In genomic region chr17:17840751-17841591, GRCh38 we compare ENCODE assay signal across 8 cellular contexts. TPM values are rescaled to one million over a fixed set of nuclear protein-coding genes. Genes with fewer than 3 reads are reported as not detected.
A peak's percentile ranks its signal among the peaks of the same experiment; 100 is the strongest.
DNase-seq lines count a peak whose midpoint lies in the region; FAIRE-seq and TF ChIP-seq lines count a peak whose summit lies in the region.

No MANE protein-coding gene starts in this region.

- H3K27me3 ChIP-seq in bronchial epithelial cell (ENCODE audit: control insufficient read depth, insufficient read depth, low read length) (no peaks in the 10 kb centered on the region), layer of hippocampus (ENCODE audit: control insufficient read depth, insufficient read depth, low read length) (no peaks in the 10 kb centered on the region), suprapubic skin (no peaks in the 10 kb centered on the region)

- H3K4me1 ChIP-seq in suprapubic skin, result peaks cover 72% of the 10 kb centered on the region

- H3K4me3 ChIP-seq in GM12864 (ENCODE audit: low read depth, low read length), result peak overlapping the region; percentile 59
- no peak overlapping the region for H3K4me3 ChIP-seq in bronchial epithelial cell (ENCODE audit: low read depth, low read length)
- peak overlapping the region; percentile 54 for H3K4me3 ChIP-seq in suprapubic skin

- no peaks in the 10 kb centered on the region for H3K9me3 ChIP-seq in suprapubic skin

- no peak for TF ChIP-seq EP300 in suprapubic skin (IDR thresholded peaks at IDR 0.05)

- no peak for TF ChIP-seq CTCF in GM12864 (IDR thresholded peaks at IDR 0.05; ENCODE audit: low read depth, low read length, missing control alignments)
- TF ChIP-seq CTCF in bronchial epithelial cell (IDR thresholded peaks at IDR 0.05; ENCODE audit: insufficient read depth, low read length, severe bottlenecking), result no peak
- TF ChIP-seq CTCF in suprapubic skin (IDR thresholded peaks at IDR 0.05), result no peak
- TF ChIP-seq CTCF in GM13977 (IDR thresholded peaks at IDR 0.05; ENCODE audit: extremely low read depth, insufficient read depth, missing control alignments), result no peak

- no peak for DNase-seq in GM12864 (ENCODE audit: low read depth)
- DNase-seq in NCI-H510A treated with DMSO at 0.1 percent for 48 hours (lab: John Stamatoyannopoulos, UW), result peak; percentile 39
- peak; percentile 90 for DNase-seq in bronchial epithelial cell (ENCODE audit: low read depth)
- DNase-seq in suprapubic skin (ENCODE audit: low spot score in 2 of 2), result no peak
- no peak for DNase-seq in GM13977 (ENCODE audit: low spot score)
- DNase-seq in H54 (ENCODE audit: insufficient read length, low spot score), result no peak
- no peak for DNase-seq in activated effector memory CD4-positive, alpha-beta T cell treated with anti-CD3 and anti-CD28 coated beads, Interleukin-2, amount 50 U/mL, for 16 hours

- H3K36me3 ChIP-seq in bronchial epithelial cell (ENCODE audit: control insufficient read depth, insufficient read depth, low read length), result no peaks in the 10 kb centered on the region
- H3K36me3 ChIP-seq in suprapubic skin, result no peaks in the 10 kb centered on the region

- in situ Hi-C loops in GM13977 (cut with MboI; ENCODE audit: low pct_unique_long_range_greater_than_20kb, low sequenced_read_pairs, unreplicated experiment), result no loop called here

- FAIRE-seq in bronchial epithelial cell (lab: Jason Lieb, UNC), result peak; percentile 98
- no peak for FAIRE-seq in H54 (lab: Jason Lieb, UNC)

- 13% methylated on average over 4 of the region's 7 CpGs for WGBS in suprapubic skin

- H3K27ac ChIP-seq in layer of hippocampus (ENCODE audit: low read depth, low read length) (peak overlapping the region; percentile 100), suprapubic skin (peak overlapping the region; percentile 98)

- TF ChIP-seq POLR2A in suprapubic skin (IDR thresholded peaks at IDR 0.05) (no peak), H54 (IDR thresholded peaks at IDR 0.05; ENCODE audit: low read depth, low read length) (no peak)

RNA-seq across cellular contexts. Expression of gene SREBF1, which starts 4.2 kb away (rescaled TPM):
- total RNA-seq in bronchial epithelial cell (51.6 and 65.5 TPM in 2 replicates), suprapubic skin (100 to 1,000 TPM in 2 of 4 donors, 10 to 100 TPM in 2; 78.1 to 124 (median 91.7) TPM)

Comparison
In these comparisons a context has a peak if more than half of its experiments do, and no peak if none do; other contexts are left out.
1. DNase-seq: peak in NCI-H510A treated with DMSO at 0.1 percent for 48 hours (single experiment) and bronchial epithelial cell (single experiment); none in GM12864 (single experiment), suprapubic skin (0 of 2), GM13977 (single experiment), H54 (single experiment) and activated effector memory CD4-positive, alpha-beta T cell treated with anti-CD3 and anti-CD28 coated beads, Interleukin-2, amount 50 U/mL, for 16 hours (single experiment).